8 cellular contexts compared by ENCODE assay signal in genomic region chr7:107180378-107180777, GRCh38. TPM values are rescaled to one million over a fixed set of nuclear protein-coding genes. Genes with fewer than 3 reads are reported as not detected.
A peak's percentile ranks its signal among the peaks of the same experiment; 100 is the strongest.
DNase-seq lines count a peak whose midpoint lies in the region; ATAC-seq and TF ChIP-seq lines count a peak whose summit lies in the region.

No MANE protein-coding gene starts in this region.

- DNase-seq in DMS 273 (lab: John Stamatoyannopoulos, UW; ENCODE audit: unreplicated experiment), result peak; percentile 68
- no peak for DNase-seq in Panc1 (ENCODE audit: low read depth, low spot score)
- DNase-seq in amniotic epithelial cell (ENCODE audit: low read depth), result peak; percentile 85
- no peak for DNase-seq in NK-92 treated with Interleukin-12 subunit alpha and Interleukin-12 subunit beta, amount 100 ng/mL, for 24 hours (lab: John Stamatoyannopoulos, UW)

- H3K36me3 ChIP-seq in Panc1 (ENCODE audit: control insufficient read depth, insufficient read depth, low read length) (peaks cover 9% of the 10 kb centered on the region), muscle layer of duodenum (ENCODE audit: control insufficient read depth in 1 of 2, insufficient read depth in 2 of 2, low read length in 2 of 2) (peaks cover 18 to 26% of the 10 kb centered on the region in 2 donors), subcutaneous abdominal adipose tissue (ENCODE audit: control insufficient read depth in 5 of 5, insufficient read depth in 5 of 5, low read length in 5 of 5) (peaks cover 25 to 48% (median 38%) of the 10 kb centered on the region in 5 donors)

- H3K4me3 ChIP-seq in Panc1 (ENCODE audit: low read depth in 2 of 2, low read length in 2 of 2), result no peak overlapping the region
- no peak overlapping the region for H3K4me3 ChIP-seq in muscle layer of duodenum (ENCODE audit: low read depth in 1 of 2, low read length in 2 of 2)
- H3K4me3 ChIP-seq in subcutaneous abdominal adipose tissue (ENCODE audit: low read depth in 1 of 5, low read length in 5 of 5), result no peak overlapping the region

- intact Hi-C loops in Panc1 (cut with micrococcal nuclease; ENCODE audit: unreplicated experiment), result no loop called here

- H3K4me1 ChIP-seq in Panc1 (ENCODE audit: control insufficient read depth, insufficient read depth, low read length) (peaks cover 9% of the 10 kb centered on the region), muscle layer of duodenum (ENCODE audit: control insufficient read depth in 1 of 2, insufficient read depth in 2 of 2, low read length in 2 of 2) (peaks cover 8 to 32% of the 10 kb centered on the region in 2 donors), subcutaneous abdominal adipose tissue (ENCODE audit: control insufficient read depth in 5 of 5, insufficient read depth in 5 of 5, low read length in 5 of 5) (peaks cover 0 to 35% (median 25%) of the 10 kb centered on the region in 5 donors)

- BruUV-seq in Panc1 (replicated peaks; lab: Mats Ljungman, UMichigan), result no TSS peak

- in situ Hi-C loops in Panc1 (cut with HindIII; ENCODE audit: low pct_unique_long_range_greater_than_20kb, low sequenced_read_pairs), result no loop called here

- CTCF ChIA-PET in Panc1 (lab: Charles Lee), result interaction anchor here (0.6 to 0.9 kb wide), 2 partner anchors 11 to 694 kb away, joined by 3 to 4 read pairs; no protein-coding TSS in a partner anchor

- no peak overlapping the region for H3K9ac ChIP-seq in subcutaneous abdominal adipose tissue (ENCODE audit: low read length in 5 of 5)

- H3K27me3 ChIP-seq in Panc1 (ENCODE audit: control insufficient read depth, insufficient read depth, low read length), result no peaks in the 10 kb centered on the region
- H3K27me3 ChIP-seq in muscle layer of duodenum (ENCODE audit: low read depth, low read length), result no peaks in the 10 kb centered on the region
- H3K27me3 ChIP-seq in subcutaneous abdominal adipose tissue (ENCODE audit: control insufficient read depth in 5 of 5, insufficient read depth in 4 of 5, low read length in 5 of 5), result no peaks in the 10 kb centered on the region

- H3K9me3 ChIP-seq in Panc1 (ENCODE audit: control insufficient read depth, insufficient read depth, low read depth, low read length) (no peaks in the 10 kb centered on the region), muscle layer of duodenum (ENCODE audit: control insufficient read depth in 1 of 2, low read length in 2 of 2) (no peaks in the 10 kb centered on the region), subcutaneous abdominal adipose tissue (ENCODE audit: control insufficient read depth in 5 of 5, low read length in 5 of 5) (no peaks in the 10 kb centered on the region)

- POLR2A ChIA-PET in Panc1 (lab: Charles Lee), result interaction anchor here (0.7 kb wide), 1 partner anchor 15 kb away, joined by 7 read pairs; no protein-coding TSS in a partner anchor

- ATAC-seq in Panc1 (peak; percentile 75), GM19328 (IDR thresholded peaks at IDR 0.05; ENCODE audit: unreplicated experiment) (no peak), HG03565 (IDR thresholded peaks at IDR 0.05; ENCODE audit: unreplicated experiment) (no peak)

- no peak for TF ChIP-seq CTCF in Panc1 (IDR thresholded peaks at IDR 0.05)

- H3K27ac ChIP-seq in Panc1 (ENCODE audit: low read length) (no peak overlapping the region), muscle layer of duodenum (ENCODE audit: low read length) (peak overlapping the region; percentile 4), subcutaneous abdominal adipose tissue (ENCODE audit: low read depth, low read length) (peak overlapping the region; percentile 59)

RNA-seq across cellular contexts. Expression of gene HBP1, which starts 11.6 kb away (rescaled TPM):
- 28.1 TPM for total RNA-seq in Panc1 (2021; ENCODE audit: unreplicated experiment)
- polyA plus RNA-seq in Panc1 (2012; ENCODE audit: insufficient read length), result 23.3 TPM

Comparison
In these comparisons a context has a peak if more than half of its experiments do, and no peak if none do; other contexts are left out.
1. DNase-seq: peak in DMS 273 (single experiment) and amniotic epithelial cell (single experiment); none in Panc1 (single experiment) and NK-92 treated with Interleukin-12 subunit alpha and Interleukin-12 subunit beta, amount 100 ng/mL, for 24 hours (single experiment).